2 cellular contexts compared by ENCODE assay signal in genomic region chr15:22845289-22845900, GRCh38.
TF ChIP-seq lines count a peak whose summit lies in the region.

No MANE protein-coding gene starts in this region.

TF ChIP-seq in IMR-90, 13 proteins besides CTCF, POLR2A, EP300 and RAD21:
- TF ChIP-seq MAZ (IDR thresholded peaks at IDR 0.05; ENCODE audit: borderline replicate concordance, low read depth, low read length) (no peak), SMC3 (IDR thresholded peaks at IDR 0.05; ENCODE audit: low read depth, low read length) (no peak), BHLHE40 (IDR thresholded peaks at IDR 0.05; ENCODE audit: low read depth, low read length) (no peak), MXI1 (IDR thresholded peaks at IDR 0.05; ENCODE audit: borderline replicate concordance, low read depth, low read length) (no peak), MAFK (IDR thresholded peaks at IDR 0.05; ENCODE audit: low read depth, low read length) (no peak), FOS (IDR thresholded peaks at IDR 0.05; ENCODE audit: low read depth, low read length) (no peak), RCOR1 (IDR thresholded peaks at IDR 0.05; ENCODE audit: insufficient replicate concordance, low read length) (no peak), USF2 (IDR thresholded peaks at IDR 0.05; ENCODE audit: low read depth, low read length) (no peak), CEBPB (IDR thresholded peaks at IDR 0.05; ENCODE audit: low read depth, low read length) (no peak), RFX5 (IDR thresholded peaks at IDR 0.05; ENCODE audit: low read depth, low read length) (no peak), ELK1 (IDR thresholded peaks at IDR 0.05; ENCODE audit: borderline replicate concordance, low read depth, low read length) (no peak), NFE2L2 (IDR thresholded peaks at IDR 0.05; ENCODE audit: low read depth, low read length) (no peak), CHD1 (IDR thresholded peaks at IDR 0.05; ENCODE audit: low read depth, low read length) (no peak)

TF ChIP-seq in GM12878, 131 proteins besides CTCF, POLR2A, EP300 and RAD21:
- TF ChIP-seq KLF5 (IDR thresholded peaks at IDR 0.05; ENCODE audit: partially characterized antibody) (no peak), SRF (IDR thresholded peaks at IDR 0.05; ENCODE audit: low read depth in 2 of 2, low read length in 2 of 2) (peak in 1 of 2 experiments; percentile 53; a peak in 1 of 4 replicates), ATF2 (IDR thresholded peaks at IDR 0.05; ENCODE audit: low read length) (0 out of 2 replicates have a peak, but pooled peaks have one; percentile 18)
